2 cellular contexts compared by ENCODE assay signal in the genomic region with DNA sequence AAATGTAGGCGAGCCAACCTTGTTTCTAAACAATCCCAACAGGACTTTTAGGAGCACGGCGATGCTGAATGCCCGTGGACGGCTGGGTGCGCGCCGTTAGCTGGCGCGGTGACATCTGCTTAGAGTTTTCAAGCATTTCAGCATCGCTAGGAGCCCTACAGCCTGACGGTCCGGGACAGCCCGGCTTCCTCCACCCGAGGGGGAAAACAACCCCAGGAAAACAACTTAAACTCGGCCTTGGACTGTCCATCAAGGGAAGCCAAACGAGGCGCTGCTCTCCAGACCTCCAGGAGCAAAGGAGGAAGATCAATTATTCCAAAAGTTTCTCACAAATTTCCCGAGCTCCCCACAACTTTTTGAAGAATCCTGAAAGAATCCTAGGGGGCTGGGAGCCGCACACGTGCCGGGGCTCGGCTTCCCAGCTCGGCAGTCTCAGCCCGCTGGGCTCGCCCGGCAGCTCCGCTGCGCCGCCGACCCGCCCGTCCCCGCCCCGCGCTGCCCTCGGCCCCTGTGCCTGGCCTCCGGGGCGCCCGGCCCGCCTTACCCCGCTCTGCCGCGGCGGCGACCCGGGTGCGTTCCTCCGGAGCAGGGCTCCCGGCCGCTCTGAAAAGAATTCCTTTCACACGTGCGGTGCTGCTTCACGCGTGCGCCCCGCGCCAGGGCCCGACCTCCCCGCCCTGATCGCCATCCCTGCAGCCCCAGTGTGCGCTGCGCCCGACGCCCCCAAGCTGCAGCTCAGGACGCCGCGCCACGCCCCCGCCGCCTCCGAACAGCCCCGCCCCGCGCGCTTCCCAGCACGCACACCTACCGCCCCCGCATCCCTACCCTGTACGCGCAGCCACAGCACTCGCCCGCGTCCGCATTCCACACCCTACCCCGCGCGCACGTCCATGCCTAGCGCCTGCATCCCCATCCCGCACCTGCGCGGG.
TF ChIP-seq lines count a peak whose summit lies in the region.

A gene (minus strand): TSS at position 707 of the 929 bp plus-strand sequence. CDS start 17,764 bp downstream, outside the sequence.

TF ChIP-seq in IMR-90, 13 proteins besides CTCF, POLR2A, EP300 and RAD21:
- peak; percentile 59; the same call in 1 of the 2 replicates for TF ChIP-seq MAZ (IDR thresholded peaks at IDR 0.05; ENCODE audit: borderline replicate concordance, low read depth, low read length)
- no peak for TF ChIP-seq RCOR1 (IDR thresholded peaks at IDR 0.05; ENCODE audit: insufficient replicate concordance, low read length)
- no peak for TF ChIP-seq FOS (IDR thresholded peaks at IDR 0.05; ENCODE audit: low read depth, low read length)
- TF ChIP-seq, protein P1, sequence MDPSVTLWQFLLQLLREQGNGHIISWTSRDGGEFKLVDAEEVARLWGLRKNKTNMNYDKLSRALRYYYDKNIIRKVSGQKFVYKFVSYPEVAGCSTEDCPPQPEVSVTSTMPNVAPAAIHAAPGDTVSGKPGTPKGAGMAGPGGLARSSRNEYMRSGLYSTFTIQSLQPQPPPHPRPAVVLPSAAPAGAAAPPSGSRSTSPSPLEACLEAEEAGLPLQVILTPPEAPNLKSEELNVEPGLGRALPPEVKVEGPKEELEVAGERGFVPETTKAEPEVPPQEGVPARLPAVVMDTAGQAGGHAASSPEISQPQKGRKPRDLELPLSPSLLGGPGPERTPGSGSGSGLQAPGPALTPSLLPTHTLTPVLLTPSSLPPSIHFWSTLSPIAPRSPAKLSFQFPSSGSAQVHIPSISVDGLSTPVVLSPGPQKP (IDR thresholded peaks at IDR 0.05; ENCODE audit: borderline replicate concordance, low read depth, low read length): no peak
- 0 out of 2 replicates have a peak, but pooled peaks have one; percentile 45 for TF ChIP-seq MXI1 (IDR thresholded peaks at IDR 0.05; ENCODE audit: borderline replicate concordance, low read depth, low read length)
- TF ChIP-seq NFE2L2 (IDR thresholded peaks at IDR 0.05; ENCODE audit: low read depth, low read length): no peak
- no peak for TF ChIP-seq CHD1 (IDR thresholded peaks at IDR 0.05; ENCODE audit: low read depth, low read length)
- no peak for TF ChIP-seq CEBPB (IDR thresholded peaks at IDR 0.05; ENCODE audit: low read depth, low read length)
- no peak for TF ChIP-seq MAFK (IDR thresholded peaks at IDR 0.05; ENCODE audit: low read depth, low read length)
- TF ChIP-seq SMC3 (IDR thresholded peaks at IDR 0.05; ENCODE audit: low read depth, low read length): no peak
- no peak for TF ChIP-seq RFX5 (IDR thresholded peaks at IDR 0.05; ENCODE audit: low read depth, low read length)
- peak; percentile 83 for TF ChIP-seq BHLHE40 (IDR thresholded peaks at IDR 0.05; ENCODE audit: low read depth, low read length)
- TF ChIP-seq, protein P2, sequence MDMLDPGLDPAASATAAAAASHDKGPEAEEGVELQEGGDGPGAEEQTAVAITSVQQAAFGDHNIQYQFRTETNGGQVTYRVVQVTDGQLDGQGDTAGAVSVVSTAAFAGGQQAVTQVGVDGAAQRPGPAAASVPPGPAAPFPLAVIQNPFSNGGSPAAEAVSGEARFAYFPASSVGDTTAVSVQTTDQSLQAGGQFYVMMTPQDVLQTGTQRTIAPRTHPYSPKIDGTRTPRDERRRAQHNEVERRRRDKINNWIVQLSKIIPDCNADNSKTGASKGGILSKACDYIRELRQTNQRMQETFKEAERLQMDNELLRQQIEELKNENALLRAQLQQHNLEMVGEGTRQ (IDR thresholded peaks at IDR 0.05; ENCODE audit: low read depth, low read length): no peak; the same call in 1 of the 2 replicates
TF ChIP-seq in IMR-90: peak in this region for 3.

TF ChIP-seq in endothelial cell of umbilical vein, 7 proteins besides CTCF, POLR2A, EP300 and RAD21:
- TF ChIP-seq EZH2 (IDR thresholded peaks at IDR 0.05; ENCODE audit: borderline replicate concordance, low read depth, low read length, severe bottlenecking) (peak; percentile 15), JUN (IDR thresholded peaks at IDR 0.05; ENCODE audit: borderline replicate concordance, insufficient read depth, insufficient read length, low read depth) (no peak)
- TF ChIP-seq, protein P3, sequence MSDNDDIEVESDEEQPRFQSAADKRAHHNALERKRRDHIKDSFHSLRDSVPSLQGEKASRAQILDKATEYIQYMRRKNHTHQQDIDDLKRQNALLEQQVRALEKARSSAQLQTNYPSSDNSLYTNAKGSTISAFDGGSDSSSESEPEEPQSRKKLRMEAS (IDR thresholded peaks at IDR 0.05; ENCODE audit: insufficient read depth, insufficient read length): no peak
